Comparison of ENCODE assay signal across 2 cellular contexts in genomic region chr13:90454002-90454636, GRCh38.
TF ChIP-seq lines count a peak whose summit lies in the region.

No MANE protein-coding gene starts in this region.

TF ChIP-seq in IMR-90, 13 proteins besides CTCF, POLR2A, EP300 and RAD21:
- TF ChIP-seq MXI1 (IDR thresholded peaks at IDR 0.05; ENCODE audit: borderline replicate concordance, low read depth, low read length) (no peak), MAZ (IDR thresholded peaks at IDR 0.05; ENCODE audit: borderline replicate concordance, low read depth, low read length) (no peak), NFE2L2 (IDR thresholded peaks at IDR 0.05; ENCODE audit: low read depth, low read length) (peak; percentile 43), CHD1 (IDR thresholded peaks at IDR 0.05; ENCODE audit: low read depth, low read length) (no peak), CEBPB (IDR thresholded peaks at IDR 0.05; ENCODE audit: low read depth, low read length) (no peak)

TF ChIP-seq in SK-N-SH treated with all-trans-retinoic acid at 6 μM for 48 hours, 23 proteins besides CTCF, POLR2A, EP300 and RAD21:
- TF ChIP-seq ZFP3 (CRISPR knock-in tag; IDR thresholded peaks at IDR 0.05) (no peak), ARNTL (CRISPR knock-in tag; IDR thresholded peaks at IDR 0.05; ENCODE audit: borderline replicate concordance, low read depth) (no peak), BACH2 (CRISPR knock-in tag; IDR thresholded peaks at IDR 0.05; ENCODE audit: borderline replicate concordance) (0 out of 2 replicates have a peak, but pooled peaks have one; percentile 43), TCF4 (CRISPR knock-in tag; IDR thresholded peaks at IDR 0.05; ENCODE audit: borderline replicate concordance) (peak; percentile 75; the same call in 1 of the 2 replicates), CSDC2 (CRISPR knock-in tag; IDR thresholded peaks at IDR 0.05) (no peak), PPARA (CRISPR knock-in tag; IDR thresholded peaks at IDR 0.05; ENCODE audit: borderline replicate concordance) (no peak), ZNF70 (CRISPR knock-in tag; IDR thresholded peaks at IDR 0.05) (no peak), RARB (CRISPR knock-in tag; IDR thresholded peaks at IDR 0.05) (no peak), ISL1 (CRISPR knock-in tag; IDR thresholded peaks at IDR 0.05) (peak; percentile 56), SNAI2 (CRISPR knock-in tag; IDR thresholded peaks at IDR 0.05) (no peak), ZNF565 (CRISPR knock-in tag; conservative IDR thresholded peaks at IDR 0.05; ENCODE audit: low read depth) (no peak)
- TF ChIP-seq, protein P1, sequence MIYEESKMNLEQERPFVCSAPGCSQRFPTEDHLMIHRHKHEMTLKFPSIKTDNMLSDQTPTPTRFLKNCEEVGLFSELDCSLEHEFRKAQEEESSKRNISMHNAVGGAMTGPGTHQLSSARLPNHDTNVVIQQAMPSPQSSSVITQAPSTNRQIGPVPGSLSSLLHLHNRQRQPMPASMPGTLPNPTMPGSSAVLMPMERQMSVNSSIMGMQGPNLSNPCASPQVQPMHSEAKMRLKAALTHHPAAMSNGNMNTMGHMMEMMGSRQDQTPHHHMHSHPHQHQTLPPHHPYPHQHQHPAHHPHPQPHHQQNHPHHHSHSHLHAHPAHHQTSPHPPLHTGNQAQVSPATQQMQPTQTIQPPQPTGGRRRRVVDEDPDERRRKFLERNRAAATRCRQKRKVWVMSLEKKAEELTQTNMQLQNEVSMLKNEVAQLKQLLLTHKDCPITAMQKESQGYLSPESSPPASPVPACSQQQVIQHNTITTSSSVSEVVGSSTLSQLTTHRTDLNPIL (CRISPR knock-in tag; IDR thresholded peaks at IDR 0.05; ENCODE audit: low read depth), result peak; percentile 69
